8 cellular contexts compared by ENCODE assay signal in the genomic region with DNA sequence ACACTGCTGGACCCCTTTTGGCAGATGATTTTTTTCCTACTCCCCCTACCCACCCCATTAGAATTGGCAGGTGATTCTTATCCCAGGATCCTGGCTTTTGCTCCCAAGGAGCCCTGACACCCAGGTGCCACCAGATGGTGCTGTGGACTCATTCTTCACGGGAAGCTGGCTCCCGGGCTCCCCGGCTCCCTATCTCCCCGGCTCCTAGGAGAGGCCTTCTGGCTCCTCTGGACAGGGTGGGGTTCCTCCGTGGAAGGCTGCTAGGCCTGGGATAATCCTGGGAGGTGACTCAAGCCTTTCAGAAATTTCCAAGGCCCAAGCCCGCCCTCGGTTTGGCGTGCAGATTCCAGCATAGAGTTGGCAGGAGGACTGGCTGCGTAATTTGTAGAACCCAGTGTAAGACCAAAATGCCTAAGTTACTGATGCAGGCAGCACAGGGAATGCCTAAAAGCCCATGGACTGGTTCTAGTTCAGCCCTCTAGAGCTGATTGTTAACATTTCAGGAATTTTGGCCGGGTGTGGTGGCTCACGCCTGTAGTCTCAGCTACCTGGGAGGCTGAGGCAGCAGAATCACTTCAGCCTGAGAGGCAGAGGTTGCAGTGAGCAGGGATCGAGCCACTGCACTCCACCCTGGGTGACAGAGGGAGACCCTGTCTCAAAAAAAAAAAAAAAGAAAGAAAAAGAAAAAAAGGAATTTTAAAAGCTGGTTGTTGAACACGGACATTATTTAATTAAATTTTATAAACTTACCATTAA. TPM values are rescaled to one million over a fixed set of nuclear protein-coding genes. Genes with fewer than 3 reads are reported as not detected.
DNase-seq lines count a peak whose midpoint lies in the region; ATAC-seq and TF ChIP-seq lines count a peak whose summit lies in the region.

No MANE protein-coding gene starts in this region.

- H3K9me3 ChIP-seq in PC-3 (ENCODE audit: low read length) = no peaks in the 10 kb centered on the region

- peak overlapping the region; percentile 56; the same call in 1 of the 2 replicates for H3K4me2 ChIP-seq in PC-3 (ENCODE audit: low read length)

- no TSS peak for BruUV-seq in PC-3 (replicated peaks; lab: Mats Ljungman, UMichigan)

- H3K36me3 Mint-ChIP-seq in nephron (ENCODE audit: low read depth) = peaks cover 5% of the 10 kb centered on the region

- peak; percentile 99 for ATAC-seq in PC-3
- ATAC-seq in HG03196 (IDR thresholded peaks at IDR 0.05; ENCODE audit: unreplicated experiment) = no peak

- H2AFZ ChIP-seq in PC-3 (ENCODE audit: low read length) = peak overlapping the region; percentile 81

- peak; percentile 70 for DNase-seq in COR-L47 (lab: John Stamatoyannopoulos, UW)
- peak; percentile 83 for DNase-seq in HuH-7 (ENCODE audit: low spot score)
- DNase-seq in PC-3 = peak; percentile 84
- peak; percentile 17 to 18 for DNase-seq in activated T-helper 1 cell treated with anti-CD3 and anti-CD28 coated beads, Interleukin-2, amount 50 U/mL, for 16 hours (ENCODE audit: low read depth in 1 of 2, low spot score in 1 of 2)
- peak; percentile 100 for DNase-seq in fibroblast of the aortic adventitia (ENCODE audit: low read depth)
- DNase-seq in stimulated activated naive CD4-positive, alpha-beta T cell (lab: John Stamatoyannopoulos, UW) = peak; percentile 3 to 44 (median 26)

- no peaks in the 10 kb centered on the region for H3K9me2 ChIP-seq in PC-3 (replicated peaks; ENCODE audit: low read length)

- H3K4me1 ChIP-seq in PC-3 (ENCODE audit: insufficient read depth, low read length) = peaks cover 4% of the 10 kb centered on the region; the same call in 1 of the 2 replicates

- H3K27ac Mint-ChIP-seq in nephron = peak overlapping the region in 1 of 3 experiments; percentile 2

- no peaks in the 10 kb centered on the region for H3K27me3 Mint-ChIP-seq in nephron (ENCODE audit: low read depth)

- H3K36me3 ChIP-seq in PC-3 (ENCODE audit: low read depth, low read length) = no peaks in the 10 kb centered on the region

- H3K27me3 ChIP-seq in PC-3 (ENCODE audit: low read length) = no peaks in the 10 kb centered on the region

- CTCF ChIA-PET in PC-3 (lab: Charles Lee) = interaction anchor here (0.6 to 1.1 kb wide), 4 partner anchors 10 to 311 kb away, joined by 3 to 4 read pairs (median 4); no protein-coding TSS in a partner anchor

- H3K4me3 ChIP-seq in PC-3 (ENCODE audit: low read length) (no peak overlapping the region), fibroblast of the aortic adventitia (ENCODE audit: low read depth, low read length) (no peak overlapping the region)

- H3F3A ChIP-seq in PC-3 (ENCODE audit: low read length, unreplicated experiment) = no peaks in the 10 kb centered on the region

- H3K27ac ChIP-seq in PC-3 (ENCODE audit: low read length) = no peak overlapping the region

- no peaks in the 10 kb centered on the region for H3K9me3 Mint-ChIP-seq in nephron

- H3K79me2 ChIP-seq in PC-3 (ENCODE audit: low read length) = no peaks in the 10 kb centered on the region

- intact Hi-C loops in PC-3 (cut with micrococcal nuclease) = loop anchor here (1.0 kb wide), 1 partner anchor 13 kb away; no protein-coding TSS in a partner anchor

- H3K9ac ChIP-seq in PC-3 (ENCODE audit: low read length) = 0 out of 2 replicates have a peak overlapping the region, but pooled peaks have one; percentile 6

- H3K4me3 Mint-ChIP-seq in nephron = peak overlapping the region in 1 of 3 experiments; percentile 16

- POLR2A ChIA-PET in PC-3 (lab: Charles Lee; ENCODE audit: unreplicated experiment) = no interaction called here

- peak; percentile 94 for TF ChIP-seq CTCF in PC-3 (conservative IDR thresholded peaks at IDR 0.05; ENCODE audit: low read depth, low read length)
- TF ChIP-seq CTCF in fibroblast of the aortic adventitia (IDR thresholded peaks at IDR 0.05; ENCODE audit: insufficient read depth, low read length) = peak; percentile 94
- TF ChIP-seq CTCF in nephron (IDR thresholded peaks at IDR 0.05; ENCODE audit: unreplicated experiment in 3 of 3) = peak; percentile 85 to 89 (median 88)

- H3K4me1 Mint-ChIP-seq in nephron = peaks cover 20% of the 10 kb centered on the region

- no peaks in the 10 kb centered on the region for H4K20me1 ChIP-seq in PC-3 (ENCODE audit: low read length)

RNA-seq across cellular contexts. Expression of a gene that starts 6.8 kb away (rescaled TPM):
- total RNA-seq in PC-3 (2014; rRNA removed) (59.8 and 68.5 TPM in 2 replicates), fibroblast of the aortic adventitia (ENCODE audit: low replicate concordance) (47.6 and 52.3 TPM in 2 replicates)

RNA-seq across cellular contexts. Expression of a gene that starts 38.7 kb away (rescaled TPM):
- not detected in 2 replicates for total RNA-seq in PC-3 (2014; rRNA removed)
- total RNA-seq in fibroblast of the aortic adventitia (ENCODE audit: low replicate concordance) = 1.2 and 2.3 TPM in 2 replicates

RNA-seq across cellular contexts. Expression of a gene that starts 38.8 kb away (rescaled TPM):
- total RNA-seq in PC-3 (2014; rRNA removed) = 3.0 and 3.7 TPM in 2 replicates
- 1.6 and 1.7 TPM in 2 replicates for total RNA-seq in fibroblast of the aortic adventitia (ENCODE audit: low replicate concordance)

Comparison
In these comparisons a context has a peak if more than half of its experiments do, and no peak if none do; other contexts are left out.
1. DNase-seq: peak in every context shown above with its lines; median percentile 100 in fibroblast of the aortic adventitia; 84 in PC-3; 83 in HuH-7; 70 in COR-L47; 26 in stimulated activated naive CD4-positive, alpha-beta T cell; 18 in activated T-helper 1 cell treated with anti-CD3 and anti-CD28 coated beads, Interleukin-2, amount 50 U/mL, for 16 hours.